Comparison of ENCODE assay signal across 21 cellular contexts in the genomic region with DNA sequence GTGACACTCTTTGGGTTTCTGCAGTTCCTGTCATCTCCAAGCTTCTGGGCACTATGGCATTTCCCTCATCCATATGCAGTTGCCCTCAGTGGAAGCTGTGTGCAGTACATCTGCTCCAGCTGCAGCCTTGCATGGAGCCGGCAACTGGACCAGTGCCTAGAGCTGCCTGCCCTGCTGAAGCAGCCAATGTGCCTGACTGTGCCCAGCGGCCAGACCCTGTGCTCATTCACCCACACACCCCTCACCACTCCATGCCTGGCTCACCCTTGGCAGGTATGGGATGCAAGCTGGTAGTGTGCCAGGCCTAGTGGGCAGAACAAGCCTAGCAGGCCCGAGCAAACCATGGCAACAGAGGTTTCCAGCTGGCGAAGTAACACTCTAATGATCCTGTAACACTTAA.
DNase-seq lines count a peak whose midpoint lies in the region; ATAC-seq and TF ChIP-seq lines count a peak whose summit lies in the region.
"Had no signal": no experiment of that assay in that cellular context is flagged by ENCODE, and none has a peak within 500 bp of the region (broad histone marks: within the 10 kb centered on the region; RNA-seq: fewer than 3 reads in every experiment).

No MANE protein-coding gene starts in this region.

- no peaks in the 10 kb centered on the region for H3K36me3 Mint-ChIP-seq in chondrocyte (ENCODE audit: low read depth)
- H3K36me3 Mint-ChIP-seq: CD4-positive, CD25-positive, alpha-beta regulatory T cell; CD8-positive, alpha-beta memory T cell had no signal

- no peak overlapping the region for H4K91ac ChIP-seq in neuronal stem cell (ENCODE audit: low read depth, low read length, poor library complexity)

- H2BK5ac ChIP-seq in neuronal stem cell (ENCODE audit: low read length) = peak overlapping the region; percentile 53

- H3K79me1 ChIP-seq in neuronal stem cell (ENCODE audit: low read depth, low read length) = no peaks in the 10 kb centered on the region

- no peak overlapping the region for H2BK120ac ChIP-seq in neuronal stem cell (ENCODE audit: low read depth, low read length)

- no peak overlapping the region for H2BK15ac ChIP-seq in neuronal stem cell (ENCODE audit: low read length)

- H3K23ac ChIP-seq in neuronal stem cell (ENCODE audit: low read depth, low read length, poor library complexity) = no peak overlapping the region

- no peaks in the 10 kb centered on the region for H3K4me1 Mint-ChIP-seq in chondrocyte (ENCODE audit: low read depth)
- H3K4me1 Mint-ChIP-seq: CD4-positive, CD25-positive, alpha-beta regulatory T cell; CD8-positive, alpha-beta memory T cell had no signal

- H3K4me1 ChIP-seq in right atrium auricular region (no peaks in the 10 kb centered on the region), neuronal stem cell (ENCODE audit: control insufficient read depth in 2 of 2, insufficient read depth in 1 of 2, low read depth in 1 of 2, low read length in 2 of 2) (no peaks in the 10 kb centered on the region), aorta (ENCODE audit: control insufficient read depth in 1 of 2, insufficient read depth in 2 of 2, low read length in 2 of 2) (no peaks in the 10 kb centered on the region), prostate gland (replicated peaks) (no peaks in the 10 kb centered on the region)
- H3K4me1 ChIP-seq: BE2C had no signal

- no peaks in the 10 kb centered on the region for H3K27me3 ChIP-seq in right atrium auricular region
- H3K27me3 ChIP-seq in neuronal stem cell (ENCODE audit: control insufficient read depth in 3 of 3, insufficient read depth in 3 of 3, low read depth in 1 of 3, low read length in 3 of 3) = no peaks in the 10 kb centered on the region
- no peaks in the 10 kb centered on the region for H3K27me3 ChIP-seq in aorta (ENCODE audit: control insufficient read depth in 1 of 2, insufficient read depth in 2 of 2, low read length in 1 of 2)
- H3K27me3 ChIP-seq in prostate gland (replicated peaks; ENCODE audit: insufficient read depth) = no peaks in the 10 kb centered on the region
- H3K27me3 ChIP-seq: BE2C had no signal

- H3K4me3 ChIP-seq in right atrium auricular region (no peak overlapping the region), neuronal stem cell (ENCODE audit: low read length in 2 of 2) (peak overlapping the region in 1 of 2 donors; percentile 30), aorta (ENCODE audit: low read length in 2 of 2) (no peak overlapping the region), prostate gland (no peak overlapping the region)

- intact Hi-C loops in Right ventricle myocardium superior (cut with DNase I) (no loop called here), aorta (cut with DNase I) (no loop called here), prostate gland (cut with DNase I) (no loop called here)

- no peak overlapping the region for H3K27ac ChIP-seq in right atrium auricular region
- no peak overlapping the region for H3K27ac ChIP-seq in neuronal stem cell (replicated peaks; ENCODE audit: low read length)
- no peak overlapping the region for H3K27ac ChIP-seq in aorta (ENCODE audit: low read depth in 1 of 2, low read length in 2 of 2)
- H3K27ac ChIP-seq in prostate gland = no peak overlapping the region

- no peaks in the 10 kb centered on the region for H3K36me3 ChIP-seq in right atrium auricular region
- H3K36me3 ChIP-seq in neuronal stem cell (replicated peaks in 1 of 2; ENCODE audit: control insufficient read depth in 2 of 2, insufficient read depth in 2 of 2, low read length in 2 of 2) = no peaks in the 10 kb centered on the region
- no peaks in the 10 kb centered on the region for H3K36me3 ChIP-seq in aorta (ENCODE audit: control insufficient read depth in 1 of 2, insufficient read depth in 2 of 2, low read length in 1 of 2)
- H3K36me3 ChIP-seq in prostate gland = no peaks in the 10 kb centered on the region
- H3K36me3 ChIP-seq: BE2C had no signal

- H3K9me3 ChIP-seq in right atrium auricular region (peaks cover 0 to 15% of the 10 kb centered on the region in 2 donors), neuronal stem cell (replicated peaks in 1 of 2; ENCODE audit: control insufficient read depth in 2 of 2, insufficient read depth in 1 of 2, low read depth in 1 of 2, low read length in 2 of 2) (peaks cover 3 to 6% of the 10 kb centered on the region in 2 donors), aorta (ENCODE audit: control insufficient read depth, low read length) (no peaks in the 10 kb centered on the region), prostate gland (no peaks in the 10 kb centered on the region)
- H3K9me3 ChIP-seq: BE2C had no signal

- H3K9me3 Mint-ChIP-seq in chondrocyte (ENCODE audit: low read depth) = no peaks in the 10 kb centered on the region

- peaks cover 2% of the 10 kb centered on the region for H3K27me3 Mint-ChIP-seq in chondrocyte (ENCODE audit: low read depth)
- H3K27me3 Mint-ChIP-seq: CD4-positive, CD25-positive, alpha-beta regulatory T cell; CD8-positive, alpha-beta memory T cell had no signal

- no CpG with 5 or more reads among the region's 4 CpGs for WGBS in neuronal stem cell (ENCODE audit: extremely low coverage in 2 of 2, insufficient read length in 2 of 2, insufficient replicate concordance in 1 of 2), 2 donors
- 87 to 89% methylated on average over 4 of the region's 4 CpGs for WGBS in aorta, 2 donors
- WGBS in prostate gland = 73% methylated on average over 4 of the region's 4 CpGs

- H2AK5ac ChIP-seq in neuronal stem cell (ENCODE audit: low read depth, low read length) = peak overlapping the region; percentile 63

- no peak overlapping the region for H3K4ac ChIP-seq in neuronal stem cell (ENCODE audit: low read length)

- no peak overlapping the region for H3K4me3 Mint-ChIP-seq in chondrocyte (ENCODE audit: unreplicated experiment)
- H3K4me3 Mint-ChIP-seq: CD4-positive, CD25-positive, alpha-beta regulatory T cell; CD8-positive, alpha-beta memory T cell; HFFc6 had no signal

- H2AFZ ChIP-seq in neuronal stem cell (ENCODE audit: low read length) = no peak overlapping the region

- ATAC-seq in Right ventricle myocardium superior (ENCODE audit: poor library complexity) = no peak
- ATAC-seq in aorta (ENCODE audit: low FRiP score) = peak; percentile 50
- ATAC-seq in GM21576 (IDR thresholded peaks at IDR 0.05; ENCODE audit: unreplicated experiment) = no peak
- ATAC-seq: HCT116 had no signal

- H3K18ac ChIP-seq in neuronal stem cell (ENCODE audit: low read length) = peak overlapping the region; percentile 65

- TF ChIP-seq POLR2A in prostate gland (IDR thresholded peaks at IDR 0.05) = no peak

- H4K8ac ChIP-seq in neuronal stem cell (ENCODE audit: low read depth, low read length) = peak overlapping the region; percentile 99

- no peak overlapping the region for H3K4me2 ChIP-seq in neuronal stem cell (ENCODE audit: insufficient read depth, low read length, poor library complexity, severe bottlenecking)

- H2BK12ac ChIP-seq in neuronal stem cell (ENCODE audit: low read length) = peak overlapping the region; percentile 75

- no peak overlapping the region for H3K27ac Mint-ChIP-seq in chondrocyte (ENCODE audit: unreplicated experiment)
- H3K27ac Mint-ChIP-seq: CD4-positive, CD25-positive, alpha-beta regulatory T cell; CD8-positive, alpha-beta memory T cell; HFFc6 had no signal

- no peak overlapping the region for H3K9ac ChIP-seq in neuronal stem cell (ENCODE audit: low read depth, low read length, poor library complexity)

- TF ChIP-seq CTCF in right atrium auricular region (IDR thresholded peaks at IDR 0.05) (no peak), chondrocyte (IDR thresholded peaks at IDR 0.05) (no peak), prostate gland (IDR thresholded peaks at IDR 0.05) (no peak)

- DNase-seq in right atrium auricular region (ENCODE audit: low spot score) (peak; percentile 44), Right ventricle myocardium superior (no peak), chondrocyte (ENCODE audit: low spot score) (peak; percentile 81), neuronal stem cell (ENCODE audit: low spot score) (no peak), aorta (no peak), prostate gland (ENCODE audit: low spot score) (no peak)
- DNase-seq: ACHN; BE2C; C1 segment of cervical spinal cord; CD4-positive, CD25-positive, alpha-beta regulatory T cell; CD8-positive, alpha-beta memory T cell; COR-L47; DMS153; DMS79; GDM1; GOT3; H7; HFFc6; IMR-90 had no signal

- H3K14ac ChIP-seq in neuronal stem cell (ENCODE audit: low read length) = peak overlapping the region; percentile 75

Comparison
In these comparisons a context has a peak if more than half of its experiments do, and no peak if none do; other contexts are left out.
1. DNase-seq: peak in right atrium auricular region (single experiment) and chondrocyte (single experiment); none in Right ventricle myocardium superior (single experiment), neuronal stem cell (single experiment), aorta (0 of 2) and prostate gland (single experiment).